ENCODE assay signal across 8 cellular contexts in the genomic region with DNA sequence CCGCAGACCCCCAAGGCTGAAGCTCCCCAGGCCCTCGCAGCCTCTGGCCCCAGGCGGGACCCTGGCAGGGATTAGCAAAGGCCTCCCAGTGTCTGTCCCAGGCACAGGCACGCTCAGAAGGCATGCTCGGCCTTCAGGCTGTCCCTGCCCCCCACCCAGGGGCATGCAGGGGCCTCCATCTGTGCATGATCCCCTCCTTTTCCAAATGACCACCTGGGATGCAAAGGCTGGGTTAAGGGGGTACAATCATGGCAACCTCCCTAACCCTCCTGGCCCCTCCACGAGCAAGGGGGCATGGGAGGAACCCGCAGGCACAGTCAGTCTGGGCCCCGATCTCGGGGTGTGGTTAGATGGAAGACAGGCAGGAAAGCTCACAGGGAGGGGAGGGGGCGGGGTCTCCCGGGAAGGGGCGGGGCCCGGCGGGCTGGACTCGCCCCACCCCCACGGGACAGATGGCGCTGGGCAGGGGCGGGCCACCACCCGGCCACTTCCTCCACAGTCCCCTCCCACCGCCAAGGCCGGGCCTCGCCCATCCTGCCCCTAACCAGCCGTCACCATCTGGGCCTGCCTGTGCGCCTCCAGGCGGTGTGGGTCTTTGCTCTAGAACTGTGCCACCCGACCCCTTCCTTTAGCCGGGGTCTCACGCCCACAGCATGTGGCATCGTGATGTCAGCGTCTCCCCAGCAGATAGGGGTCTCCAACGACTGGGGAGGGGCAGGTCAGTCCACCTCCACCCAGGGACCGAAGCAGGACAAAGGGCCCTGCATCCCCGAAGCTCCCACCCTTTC. TPM values are rescaled to one million over a fixed set of nuclear protein-coding genes. Genes with fewer than 3 reads are reported as not detected.
DNase-seq lines count a peak whose midpoint lies in the region; ATAC-seq and TF ChIP-seq lines count a peak whose summit lies in the region.

No MANE protein-coding gene starts in this region.

- H3K4me3 ChIP-seq in effector memory CD4-positive, alpha-beta T cell (ENCODE audit: insufficient read depth, low read depth, low read length, poor library complexity, severe bottlenecking) = peak overlapping the region; percentile 60

- H3K27me3 Mint-ChIP-seq in activated CD8-positive, alpha-beta T cell treated with anti-CD3 and anti-CD28 coated beads, Interleukin-2, amount 10 ng/mL, durations not matched to agents 7 days and 5 days (ENCODE audit: low read depth) = no peaks in the 10 kb centered on the region
- H3K27me3 Mint-ChIP-seq in mesothelial cell of epicardium (ENCODE audit: low read depth) = no peaks in the 10 kb centered on the region

- peak overlapping the region; percentile 95 for H3K27ac Mint-ChIP-seq in activated CD8-positive, alpha-beta T cell treated with anti-CD3 and anti-CD28 coated beads, Interleukin-2, amount 10 ng/mL, durations not matched to agents 7 days and 5 days
- peak overlapping the region; percentile 73 for H3K27ac Mint-ChIP-seq in mesothelial cell of epicardium

- peak; percentile 48 for ATAC-seq in HG02623 (IDR thresholded peaks at IDR 0.05; ENCODE audit: unreplicated experiment)
- peak; percentile 80 for ATAC-seq in activated CD8-positive, alpha-beta T cell treated with anti-CD3 and anti-CD28 coated beads, Interleukin-2, amount 10 ng/mL, durations not matched to agents 7 days and 5 days

- POLR2A ChIA-PET in activated CD8-positive, alpha-beta T cell treated with anti-CD3 and anti-CD28 coated beads, Interleukin-2, amount 10 ng/mL, durations not matched to agents 7 days and 5 days (lab: Charles Lee) = interaction anchor here (0.7 to 2.2 kb wide), 5 partner anchors 8 to 28 kb away, joined by 3 to 7 read pairs (median 4); no protein-coding TSS in a partner anchor

- peak; percentile 98 for DNase-seq in GM03348 (ENCODE audit: low spot score)
- DNase-seq in NCI-H82 (lab: John Stamatoyannopoulos, UW) = peak; percentile 96
- peak; percentile 94 for DNase-seq in activated CD8-positive, alpha-beta T cell treated with anti-CD3 and anti-CD28 coated beads, Interleukin-2, amount 10 ng/mL, durations not matched to agents 7 days and 5 days
- peak; percentile 72 to 84 (median 74) for DNase-seq in effector memory CD4-positive, alpha-beta T cell
- DNase-seq in mesothelial cell of epicardium (ENCODE audit: low spot score in 2 of 2, unreplicated experiment in 2 of 2) = no peak
- peak; percentile 69 for DNase-seq in stimulated activated CD8-positive, alpha-beta memory T cell treated with anti-CD3 and anti-CD28 coated beads, Interleukin-4, amount 100 ng/mL, for 24 hours (ENCODE audit: low read depth)
- no peak for DNase-seq in middle frontal gyrus (ENCODE audit: extremely low spot score, low spot score)

- H3K27ac ChIP-seq in effector memory CD4-positive, alpha-beta T cell (ENCODE audit: insufficient read depth, low read length, poor library complexity, severe bottlenecking) = peak overlapping the region; percentile 86

- peaks cover 75% of the 10 kb centered on the region for H3K4me1 ChIP-seq in effector memory CD4-positive, alpha-beta T cell (ENCODE audit: control insufficient read depth, insufficient read depth, low read length, poor library complexity, severe bottlenecking)

- peak overlapping the region; percentile 83 for H3K4me3 Mint-ChIP-seq in activated CD8-positive, alpha-beta T cell treated with anti-CD3 and anti-CD28 coated beads, Interleukin-2, amount 10 ng/mL, durations not matched to agents 7 days and 5 days
- peak overlapping the region; percentile 24 for H3K4me3 Mint-ChIP-seq in mesothelial cell of epicardium

- no peaks in the 10 kb centered on the region for H3K9me3 ChIP-seq in effector memory CD4-positive, alpha-beta T cell (ENCODE audit: control insufficient read depth, low read length)

- H3K36me3 ChIP-seq in effector memory CD4-positive, alpha-beta T cell (ENCODE audit: control insufficient read depth, insufficient read depth, low read length) = no peaks in the 10 kb centered on the region

- TF ChIP-seq CTCF in mesothelial cell of epicardium (IDR thresholded peaks at IDR 0.05; ENCODE audit: unreplicated experiment) = no peak

- CTCF ChIA-PET in activated CD8-positive, alpha-beta T cell treated with anti-CD3 and anti-CD28 coated beads, Interleukin-2, amount 10 ng/mL, durations not matched to agents 7 days and 5 days (lab: Charles Lee) = interaction anchor here (1.3 to 3.6 kb wide), 3 partner anchors 10 to 43 kb away, joined by 5 to 20 read pairs (median 7); no protein-coding TSS in a partner anchor

- H3K27me3 ChIP-seq in effector memory CD4-positive, alpha-beta T cell (replicated peaks; ENCODE audit: control insufficient read depth, insufficient read depth, low read length, poor library complexity, severe bottlenecking) = no peaks in the 10 kb centered on the region

- H3K4me1 Mint-ChIP-seq in activated CD8-positive, alpha-beta T cell treated with anti-CD3 and anti-CD28 coated beads, Interleukin-2, amount 10 ng/mL, durations not matched to agents 7 days and 5 days (ENCODE audit: low read depth) = peaks cover 71% of the 10 kb centered on the region
- H3K4me1 Mint-ChIP-seq in mesothelial cell of epicardium = peaks cover 34% of the 10 kb centered on the region

- H3K9me3 Mint-ChIP-seq in activated CD8-positive, alpha-beta T cell treated with anti-CD3 and anti-CD28 coated beads, Interleukin-2, amount 10 ng/mL, durations not matched to agents 7 days and 5 days (ENCODE audit: insufficient read depth) = no peaks in the 10 kb centered on the region
- H3K9me3 Mint-ChIP-seq in mesothelial cell of epicardium = no peaks in the 10 kb centered on the region

- H3K36me3 Mint-ChIP-seq in activated CD8-positive, alpha-beta T cell treated with anti-CD3 and anti-CD28 coated beads, Interleukin-2, amount 10 ng/mL, durations not matched to agents 7 days and 5 days (ENCODE audit: low read depth) = peaks cover 12% of the 10 kb centered on the region
- H3K36me3 Mint-ChIP-seq in mesothelial cell of epicardium = no peaks in the 10 kb centered on the region

RNA-seq across cellular contexts. Expression of gene REXO1, which starts 7.0 kb away (rescaled TPM):
- total RNA-seq in activated CD8-positive, alpha-beta T cell treated with anti-CD3 and anti-CD28 coated beads, Interleukin-2, amount 10 ng/mL, durations not matched to agents 7 days and 5 days = 10 to 100 TPM; 47.9 to 52.9 TPM
- total RNA-seq in mesothelial cell of epicardium = 41.6 to 46.6 TPM (median 44.3 TPM) in 3 replicates

RNA-seq across cellular contexts. Expression of gene KLF16, which starts 8.1 kb away (rescaled TPM):
- 10 to 100 TPM; 26.5 to 29.8 TPM for total RNA-seq in activated CD8-positive, alpha-beta T cell treated with anti-CD3 and anti-CD28 coated beads, Interleukin-2, amount 10 ng/mL, durations not matched to agents 7 days and 5 days
- total RNA-seq in mesothelial cell of epicardium = 22.0 to 24.1 TPM (median 23.5 TPM) in 3 replicates

RNA-seq across cellular contexts. Expression of gene ABHD17A, which starts 30.1 kb away (rescaled TPM):
- total RNA-seq in activated CD8-positive, alpha-beta T cell treated with anti-CD3 and anti-CD28 coated beads, Interleukin-2, amount 10 ng/mL, durations not matched to agents 7 days and 5 days = 100 to 1,000 TPM; 181 to 196 TPM
- total RNA-seq in mesothelial cell of epicardium = 59.4 to 67.2 TPM (median 62.0 TPM) in 3 replicates

RNA-seq across cellular contexts. Expression of gene ATP8B3, which starts 43.2 kb away (rescaled TPM):
- total RNA-seq in activated CD8-positive, alpha-beta T cell treated with anti-CD3 and anti-CD28 coated beads, Interleukin-2, amount 10 ng/mL, durations not matched to agents 7 days and 5 days = 10 to 100 TPM; 20.2 to 27.8 TPM
- 2.2 to 2.4 TPM (median 2.3 TPM) in 3 replicates for total RNA-seq in mesothelial cell of epicardium

RNA-seq across cellular contexts. Expression of gene ADAT3, which starts 50.0 kb away (rescaled TPM):
- 10 to 100 TPM in 1 of 2 experiments, 1 to 10 TPM in 1; 9.9 to 11.0 TPM for total RNA-seq in activated CD8-positive, alpha-beta T cell treated with anti-CD3 and anti-CD28 coated beads, Interleukin-2, amount 10 ng/mL, durations not matched to agents 7 days and 5 days
- total RNA-seq in mesothelial cell of epicardium = 14.2 to 17.2 TPM (median 15.5 TPM) in 3 replicates

Comparison
In these comparisons a context has a peak if more than half of its experiments do, and no peak if none do; other contexts are left out.
1. DNase-seq: peak in GM03348 (single experiment), NCI-H82 (single experiment), activated CD8-positive, alpha-beta T cell treated with anti-CD3 and anti-CD28 coated beads, Interleukin-2, amount 10 ng/mL, durations not matched to agents 7 days and 5 days (single experiment), effector memory CD4-positive, alpha-beta T cell (3 of 3) and stimulated activated CD8-positive, alpha-beta memory T cell treated with anti-CD3 and anti-CD28 coated beads, Interleukin-4, amount 100 ng/mL, for 24 hours (single experiment); none in mesothelial cell of epicardium (0 of 2) and middle frontal gyrus (single experiment).